24 cellular contexts compared by ENCODE assay signal in the genomic region with DNA sequence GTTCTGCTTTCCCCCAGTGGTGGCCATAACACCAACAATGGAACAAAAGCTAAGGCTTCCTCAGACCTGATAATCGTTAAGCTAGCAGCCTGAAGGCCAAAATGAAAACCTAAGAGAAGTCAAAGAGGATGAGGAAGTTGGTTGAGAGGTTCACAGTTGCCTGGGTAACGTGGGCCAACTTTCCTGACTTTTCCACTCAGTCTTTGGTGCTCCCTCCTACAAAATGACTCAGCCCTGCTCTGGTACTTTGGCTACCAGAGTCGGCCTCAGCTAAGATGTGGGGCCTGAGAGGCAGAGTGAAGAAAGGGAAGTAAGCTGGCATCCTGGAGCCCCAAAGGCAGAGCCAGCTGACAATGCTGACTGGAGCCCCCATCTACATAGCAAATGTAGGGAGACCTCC. TPM values are rescaled to one million over a fixed set of nuclear protein-coding genes. Genes with fewer than 3 reads are reported as not detected.
DNase-seq lines count a peak whose midpoint lies in the region; ATAC-seq, FAIRE-seq and TF ChIP-seq lines count a peak whose summit lies in the region.
"Had no signal": no experiment of that assay in that cellular context is flagged by ENCODE, and none has a peak within 500 bp of the region (broad histone marks: within the 10 kb centered on the region; RNA-seq: fewer than 3 reads in every experiment).

No MANE protein-coding gene starts in this region.

- ATAC-seq in K562, result no peak
- ATAC-seq in stimulated activated memory B cell treated with anti-CD40 and anti-IgM and Interleukin-4, amounts not matched to agents 10 μg/mL and 1 μg/mL and 100 μg/mL, for 72 hours, result peak; percentile 31
- no peak for ATAC-seq in HG02623 (IDR thresholded peaks at IDR 0.05; ENCODE audit: unreplicated experiment)
- ATAC-seq: left ventricle myocardium superior had no signal

- CTCF ChIA-PET in K562 (lab: Yijun Ruan, JAX; ENCODE audit: low intra/inter-chr PET ratio), result no interaction called here

- H3K4me1 ChIP-seq in K562 (replicated peaks in 1 of 2; ENCODE audit: control insufficient read depth in 2 of 2, insufficient read depth in 2 of 2, low read length in 2 of 2), result no peaks in the 10 kb centered on the region; a peak in 1 of 5 replicates
- H3K4me1 ChIP-seq: BE2C, colonic mucosa, SJCRH30 had no signal

- H3K9me1 ChIP-seq in K562 (ENCODE audit: control insufficient read depth, insufficient read depth, low read length), result no peaks in the 10 kb centered on the region

- WGBS in K562 (ENCODE audit: insufficient coverage, low coverage, missing lambda C conversion rate), result 92% methylated on average over 3 of the region's 3 CpGs

- intact Hi-C loops in K562 (cut with micrococcal nuclease), result no loop called here

- TF ChIP-seq POLR2A in K562 (conservative IDR thresholded peaks at IDR 0.05), result no peak
- TF ChIP-seq POLR2A in GM12891 (IDR thresholded peaks at IDR 0.05; ENCODE audit: low read depth, low read length), result no peak

- no peaks in the 10 kb centered on the region for H3K27me3 ChIP-seq in K562 (ENCODE audit: control insufficient read depth in 2 of 2, insufficient read depth in 2 of 2, low read length in 2 of 2)
- H3K27me3 ChIP-seq: BE2C, colonic mucosa, MG63, SJCRH30 had no signal

- no peak for TF ChIP-seq RAD21 in K562 (CRISPR knock-in tag; conservative IDR thresholded peaks at IDR 0.05 in 1 of 2, IDR thresholded peaks at IDR 0.05 in 1 of 2)

- peaks cover 23% of the 10 kb centered on the region for H3K79me2 ChIP-seq in K562 (ENCODE audit: control insufficient read depth, insufficient read depth, low read length)

- H3K36me3 Mint-ChIP-seq in HFFc6 (ENCODE audit: low read depth), result peaks cover 16% of the 10 kb centered on the region
- H3K36me3 Mint-ChIP-seq in stimulated activated memory B cell treated with anti-CD40 and anti-IgM and Interleukin-4, amounts not matched to agents 10 μg/mL and 1 μg/mL and 100 μg/mL, for 72 hours, result peaks cover 43% of the 10 kb centered on the region
- H3K36me3 Mint-ChIP-seq: activated naive CD8-positive, alpha-beta T cell had no signal

- no peak overlapping the region for H3K4me2 ChIP-seq in K562 (ENCODE audit: insufficient read depth, low read length)

- TF ChIP-seq EP300 in K562 (IDR thresholded peaks at IDR 0.05; ENCODE audit: low read length), result no peak

- H3K9me3 Mint-ChIP-seq in HFFc6, result no peaks in the 10 kb centered on the region
- no peaks in the 10 kb centered on the region for H3K9me3 Mint-ChIP-seq in stimulated activated memory B cell treated with anti-CD40 and anti-IgM and Interleukin-4, amounts not matched to agents 10 μg/mL and 1 μg/mL and 100 μg/mL, for 72 hours

- in situ Hi-C loops in K562 (cut with MboI), result no loop called here

- no peak overlapping the region for H3K4me3 Mint-ChIP-seq in HFFc6
- H3K4me3 Mint-ChIP-seq in stimulated activated memory B cell treated with anti-CD40 and anti-IgM and Interleukin-4, amounts not matched to agents 10 μg/mL and 1 μg/mL and 100 μg/mL, for 72 hours, result no peak overlapping the region
- H3K4me3 Mint-ChIP-seq: activated naive CD8-positive, alpha-beta T cell had no signal

- TF ChIP-seq CTCF in HFFc6 (IDR thresholded peaks at IDR 0.05) (no peak), K562 (IDR thresholded peaks at IDR 0.05 in 2 of 3, conservative IDR thresholded peaks at IDR 0.05 in 1 of 3; ENCODE audit: insufficient read depth in 2 of 3, low read depth in 1 of 3, low read length in 3 of 3) (no peak)

- H3K9ac ChIP-seq in K562 (ENCODE audit: insufficient read depth in 1 of 2, low read depth in 2 of 2, low read length in 2 of 2), result no peak overlapping the region

- no peak overlapping the region for H2AFZ ChIP-seq in K562 (ENCODE audit: low read depth, low read length)

- no TSS peak for BruUV-seq in K562 (replicated peaks; lab: Mats Ljungman, UMichigan)

- POLR2A ChIA-PET in K562 (lab: Yijun Ruan, JAX), result interaction anchor here (0.7 to 1.4 kb wide), 4 partner anchors 11 to 114 kb away, joined by 3 to 5 read pairs (median 4); no protein-coding TSS in a partner anchor

- H4K20me1 ChIP-seq in K562 (replicated peaks; ENCODE audit: control insufficient read depth, insufficient read depth, low read length), result peaks cover 14% of the 10 kb centered on the region; the same call in 1 of the 2 replicates

- peaks cover 1% of the 10 kb centered on the region; the same call in 1 of the 2 replicates for H3K27me3 Mint-ChIP-seq in HFFc6 (ENCODE audit: insufficient read depth)
- no peaks in the 10 kb centered on the region for H3K27me3 Mint-ChIP-seq in stimulated activated memory B cell treated with anti-CD40 and anti-IgM and Interleukin-4, amounts not matched to agents 10 μg/mL and 1 μg/mL and 100 μg/mL, for 72 hours
- H3K27me3 Mint-ChIP-seq: activated naive CD8-positive, alpha-beta T cell had no signal

- FAIRE-seq in K562 (lab: Jason Lieb, UNC), result no peak
- no peak for FAIRE-seq in GM12891 (lab: Jason Lieb, UNC)
- FAIRE-seq: H54, small intestine had no signal

- H3K36me3 ChIP-seq in K562 (ENCODE audit: control insufficient read depth, insufficient read depth, low read length), result peaks cover 83% of the 10 kb centered on the region; the same call in 2 of the 3 replicates

- H3K4me1 Mint-ChIP-seq in HFFc6 (ENCODE audit: low read depth), result peaks cover 34% of the 10 kb centered on the region
- H3K4me1 Mint-ChIP-seq in stimulated activated memory B cell treated with anti-CD40 and anti-IgM and Interleukin-4, amounts not matched to agents 10 μg/mL and 1 μg/mL and 100 μg/mL, for 72 hours, result peaks cover 51% of the 10 kb centered on the region

- DNase-seq in HFFc6 (no peak), NOMO-1 (lab: John Stamatoyannopoulos, UW; ENCODE audit: unreplicated experiment in 2 of 2) (peak; percentile 74 to 80), K562 (ENCODE audit: extremely low read depth in 1 of 4, low spot score in 3 of 4) (no peak), cerebellum (ENCODE audit: low spot score) (no peak), GM12891 (ENCODE audit: insufficient read length, low spot score) (no peak)
- DNase-seq: activated CD4-positive, alpha-beta T cell treated with anti-CD3 and anti-CD28 coated beads, Interleukin-2, amount 50 U/mL, for 1 hour; activated T-cell treated with anti-CD3 and anti-CD28 coated beads, Interleukin-2, amount 50 U/mL, for 1 hour; BE2C; colonic mucosa; left ventricle myocardium superior; MG63; NCI-H1930; SJCRH30; small intestine; stimulated activated CD4-positive, alpha-beta T cell treated with anti-CD3 and anti-CD28 coated beads, Interleukin-4, amount 100 ng/mL, for 24 hours; stimulated activated CD8-positive, alpha-beta memory T cell treated with anti-CD3 and anti-CD28 coated beads, Interleukin-4, amount 100 ng/mL, for 48 hours; T-helper 9 cell had no signal

- H3K27ac Mint-ChIP-seq in HFFc6, result peak overlapping the region; percentile 71
- peak overlapping the region; percentile 6 for H3K27ac Mint-ChIP-seq in stimulated activated memory B cell treated with anti-CD40 and anti-IgM and Interleukin-4, amounts not matched to agents 10 μg/mL and 1 μg/mL and 100 μg/mL, for 72 hours

- no peak overlapping the region for H3K27ac ChIP-seq in K562 (ENCODE audit: extremely low read depth, low read depth, low read length)
- H3K27ac ChIP-seq: colonic mucosa, SJCRH30 had no signal

- H3K9me3 ChIP-seq in K562 (replicated peaks; ENCODE audit: control insufficient read depth, insufficient read depth, low read depth, low read length), result no peaks in the 10 kb centered on the region
- H3K9me3 ChIP-seq: BE2C, colonic mucosa, MG63, SJCRH30 had no signal

- no peak overlapping the region for H3K4me3 ChIP-seq in K562
- H3K4me3 ChIP-seq: colonic mucosa, MG63, SJCRH30 had no signal

RNA-seq across cellular contexts. Expression of gene FKBP11, which starts 14.9 kb away (rescaled TPM):
- 100 to 1,000 TPM in 2 of 6 experiments, 10 to 100 TPM in 4; 59.2 to 117 (median 70.8) TPM for total RNA-seq in HFFc6 (2021; fragmentation: NEBNext Ultra II Directional; extraction: Animal tissue kit (Norgen Biotek cat#: 25700))
- total RNA-seq in K562 (2011; cell fraction: chromatin; rRNA removed; ENCODE audit: low replicate concordance), result 49.5 and 66.4 TPM in 2 replicates
- 31.7 and 34.0 TPM in 2 replicates for total RNA-seq in K562 (2011; cell fraction: nucleolus; rRNA removed)
- total RNA-seq in K562 (2011; cell fraction: nucleoplasm; rRNA removed), result 46.3 and 64.2 TPM in 2 replicates
- total RNA-seq in K562 (2014; rRNA removed) (2.3 TPM in 2 replicates), K562 (2014; rRNA removed; fragmentation: Illumina TruSeq; extraction: Trizol) (5.4 and 6.6 TPM in 2 replicates), K562 (2015; rRNA removed; fragmentation: Illumina TruSeq; extraction: Trizol) (5.8 TPM in 2 replicates), K562 (2021) (6.8 and 7.4 TPM in 2 replicates), cerebellum (12.7 TPM)
- polyA plus RNA-seq in K562 (2011; rRNA removed) (7.8 and 9.1 TPM in 2 replicates), K562 (2014; fragmentation: Illumina TruSeq; extraction: Trizol) (5.3 and 5.6 TPM in 2 replicates), K562 (2014; fragmentation: Nextera tagmentation; extraction: Ambion mirVana) (1 to 10 TPM; 1.6 to 3.3 TPM), K562 (2014; rRNA removed) (7.4 and 8.2 TPM in 2 replicates)
- polyA plus RNA-seq in K562 (2011; cell fraction: cytosol; rRNA removed), result 4.4 and 4.5 TPM in 2 replicates
- 24.8 and 36.7 TPM in 2 replicates for polyA plus RNA-seq in K562 (2011; cell fraction: nucleus; rRNA removed)
- 5.0 and 5.9 TPM in 2 replicates for polyA plus RNA-seq in K562 (2012)
- 7.7 and 7.9 TPM in 2 replicates for polyA minus RNA-seq in K562 (2011; rRNA and poly(A)+ RNA removed)
- polyA minus RNA-seq in K562 (2011; cell fraction: cytosol; rRNA and poly(A)+ RNA removed), result 4.7 and 5.7 TPM in 2 replicates
- polyA minus RNA-seq in K562 (2011; cell fraction: nucleus; rRNA and poly(A)+ RNA removed), result 8.1 and 10.2 TPM in 2 replicates
- polyA plus RNA-seq in GM12891 (2012; ENCODE audit: low read depth, missing spikeins), result 43.4 TPM

RNA-seq across cellular contexts. Expression of gene ARF3, which starts 17.1 kb away (rescaled TPM):
- 100 to 1,000 TPM; 186 to 213 (median 203) TPM for total RNA-seq in HFFc6 (2021; fragmentation: NEBNext Ultra II Directional; extraction: Animal tissue kit (Norgen Biotek cat#: 25700))
- total RNA-seq in K562 (2011; cell fraction: chromatin; rRNA removed; ENCODE audit: low replicate concordance), result 131 and 142 TPM in 2 replicates
- 50.7 and 57.0 TPM in 2 replicates for total RNA-seq in K562 (2011; cell fraction: nucleolus; rRNA removed)
- total RNA-seq in K562 (2011; cell fraction: nucleoplasm; rRNA removed), result 82.6 and 115 TPM in 2 replicates
- total RNA-seq in K562 (2014; rRNA removed) (45.8 and 62.4 TPM in 2 replicates), K562 (2014; rRNA removed; fragmentation: Illumina TruSeq; extraction: Trizol) (53.7 and 56.2 TPM in 2 replicates), K562 (2015; rRNA removed; fragmentation: Illumina TruSeq; extraction: Trizol) (64.4 and 64.9 TPM in 2 replicates), K562 (2021) (130 and 132 TPM in 2 replicates), cerebellum (49.6 TPM)
- polyA plus RNA-seq in K562 (2011; rRNA removed) (126 and 170 TPM in 2 replicates), K562 (2014; fragmentation: Illumina TruSeq; extraction: Trizol) (85.5 and 90.9 TPM in 2 replicates), K562 (2014; fragmentation: Nextera tagmentation; extraction: Ambion mirVana) (1 to 10 TPM; 5.9 to 7.4 TPM), K562 (2014; rRNA removed) (68.6 and 76.7 TPM in 2 replicates)
- 111 and 156 TPM in 2 replicates for polyA plus RNA-seq in K562 (2011; cell fraction: cytosol; rRNA removed)
- 78.0 and 79.8 TPM in 2 replicates for polyA plus RNA-seq in K562 (2011; cell fraction: nucleus; rRNA removed)
- polyA plus RNA-seq in K562 (2012), result 85.5 and 106 TPM in 2 replicates
- polyA minus RNA-seq in K562 (2011; rRNA and poly(A)+ RNA removed), result 136 and 155 TPM in 2 replicates
- 46.3 and 59.6 TPM in 2 replicates for polyA minus RNA-seq in K562 (2011; cell fraction: cytosol; rRNA and poly(A)+ RNA removed)
- polyA minus RNA-seq in K562 (2011; cell fraction: nucleus; rRNA and poly(A)+ RNA removed), result 21.4 and 33.9 TPM in 2 replicates
- 121 TPM for polyA plus RNA-seq in GM12891 (2012; ENCODE audit: low read depth, missing spikeins)

RNA-seq across cellular contexts. Expression of gene WNT10B, which starts 31.4 kb away (rescaled TPM):
- total RNA-seq in HFFc6 (2021; fragmentation: NEBNext Ultra II Directional; extraction: Animal tissue kit (Norgen Biotek cat#: 25700)), result 1 to 10 TPM in 4 of 6 experiments, under 1 TPM in 2; 0.87 to 1.7 (median 1.3) TPM
- 2.0 and 6.4 TPM in 2 replicates for total RNA-seq in K562 (2011; cell fraction: chromatin; rRNA removed; ENCODE audit: low replicate concordance)
- 4.9 and 7.2 TPM in 2 replicates for total RNA-seq in K562 (2011; cell fraction: nucleolus; rRNA removed)
- 5.2 and 7.3 TPM in 2 replicates for total RNA-seq in K562 (2011; cell fraction: nucleoplasm; rRNA removed)
- total RNA-seq in K562 (2014; rRNA removed) (2.1 and 2.4 TPM in 2 replicates), K562 (2014; rRNA removed; fragmentation: Illumina TruSeq; extraction: Trizol) (1.2 and 1.3 TPM in 2 replicates), K562 (2015; rRNA removed; fragmentation: Illumina TruSeq; extraction: Trizol) (0.53 and 0.69 TPM in 2 replicates), K562 (2021) (2.4 and 2.6 TPM in 2 replicates), cerebellum (5.7 TPM)
- polyA plus RNA-seq in K562 (2011; rRNA removed) (1.8 and 2.2 TPM in 2 replicates), K562 (2014; fragmentation: Illumina TruSeq; extraction: Trizol) (1.8 and 1.9 TPM in 2 replicates), K562 (2014; fragmentation: Nextera tagmentation; extraction: Ambion mirVana) (under 1 TPM; 0.25 to 0.31 TPM), K562 (2014; rRNA removed) (0.91 and 2.3 TPM in 2 replicates)
- polyA plus RNA-seq in K562 (2011; cell fraction: cytosol; rRNA removed), result 1.6 and 4.7 TPM in 2 replicates
- 2.0 and 3.0 TPM in 2 replicates for polyA plus RNA-seq in K562 (2011; cell fraction: nucleus; rRNA removed)
- polyA plus RNA-seq in K562 (2012), result 0.69 and 1.0 TPM in 2 replicates
- 1.0 and 1.4 TPM in 2 replicates for polyA minus RNA-seq in K562 (2011; rRNA and poly(A)+ RNA removed)
- 1.2 and 2.3 TPM in 2 replicates for polyA minus RNA-seq in K562 (2011; cell fraction: cytosol; rRNA and poly(A)+ RNA removed)
- 2.0 and 2.6 TPM in 2 replicates for polyA minus RNA-seq in K562 (2011; cell fraction: nucleus; rRNA and poly(A)+ RNA removed)
- 0.30 TPM for polyA plus RNA-seq in GM12891 (2012; ENCODE audit: low read depth, missing spikeins)

RNA-seq across cellular contexts. Expression of gene WNT1, which starts 37.9 kb away (rescaled TPM):
- total RNA-seq in HFFc6 (2021; fragmentation: NEBNext Ultra II Directional; extraction: Animal tissue kit (Norgen Biotek cat#: 25700)), result not detected
- total RNA-seq in K562 (2011; cell fraction: chromatin; rRNA removed; ENCODE audit: low replicate concordance), result not detected in 2 replicates
- total RNA-seq in K562 (2011; cell fraction: nucleolus; rRNA removed), result not detected in 2 replicates
- not detected in 2 replicates for total RNA-seq in K562 (2011; cell fraction: nucleoplasm; rRNA removed)
- total RNA-seq in K562 (2014; rRNA removed) (not detected in 2 replicates), K562 (2014; rRNA removed; fragmentation: Illumina TruSeq; extraction: Trizol) (not detected in 2 replicates), K562 (2015; rRNA removed; fragmentation: Illumina TruSeq; extraction: Trizol) (not detected in 2 replicates), K562 (2021) (not detected in 2 replicates), cerebellum (not detected)
- polyA plus RNA-seq in K562 (2011; rRNA removed) (not detected in 2 replicates), K562 (2014; fragmentation: Illumina TruSeq; extraction: Trizol) (not detected in 2 replicates), K562 (2014; fragmentation: Nextera tagmentation; extraction: Ambion mirVana) (not detected), K562 (2014; rRNA removed) (0.38 TPM in 1 of 2 replicates, not detected in the other)
- not detected in 2 replicates for polyA plus RNA-seq in K562 (2011; cell fraction: cytosol; rRNA removed)
- polyA plus RNA-seq in K562 (2011; cell fraction: nucleus; rRNA removed), result not detected in 2 replicates
- not detected in 2 replicates for polyA plus RNA-seq in K562 (2012)
- not detected in 2 replicates for polyA minus RNA-seq in K562 (2011; rRNA and poly(A)+ RNA removed)
- polyA minus RNA-seq in K562 (2011; cell fraction: cytosol; rRNA and poly(A)+ RNA removed), result not detected in 2 replicates
- not detected in 2 replicates for polyA minus RNA-seq in K562 (2011; cell fraction: nucleus; rRNA and poly(A)+ RNA removed)
- polyA plus RNA-seq in GM12891 (2012; ENCODE audit: low read depth, missing spikeins), result not detected
- total RNA-seq: colonic mucosa, left ventricle myocardium superior, myocyte, NCI-H460, posterior vena cava, SJCRH30 had no signal
- polyA plus RNA-seq: small intestine had no signal

RNA-seq across cellular contexts. Expression of gene DDN, which starts 59.0 kb away (rescaled TPM):
- total RNA-seq in HFFc6 (2021; fragmentation: NEBNext Ultra II Directional; extraction: Animal tissue kit (Norgen Biotek cat#: 25700)), result under 1 TPM; 0.17 to 0.40 (median 0.23) TPM
- total RNA-seq in K562 (2011; cell fraction: chromatin; rRNA removed; ENCODE audit: low replicate concordance), result 1.2 and 2.3 TPM in 2 replicates
- total RNA-seq in K562 (2011; cell fraction: nucleolus; rRNA removed), result 1.7 TPM in 2 replicates
- total RNA-seq in K562 (2011; cell fraction: nucleoplasm; rRNA removed), result 0.92 and 1.0 TPM in 2 replicates
- total RNA-seq in K562 (2014; rRNA removed) (2.5 and 3.6 TPM in 2 replicates), K562 (2014; rRNA removed; fragmentation: Illumina TruSeq; extraction: Trizol) (0.99 and 1.4 TPM in 2 replicates), K562 (2015; rRNA removed; fragmentation: Illumina TruSeq; extraction: Trizol) (2.3 and 2.5 TPM in 2 replicates), K562 (2021) (3.4 and 3.6 TPM in 2 replicates), cerebellum (0.64 TPM)
- polyA plus RNA-seq in K562 (2011; rRNA removed) (0.31 and 0.42 TPM in 2 replicates), K562 (2014; fragmentation: Illumina TruSeq; extraction: Trizol) (1.6 and 1.9 TPM in 2 replicates), K562 (2014; fragmentation: Nextera tagmentation; extraction: Ambion mirVana) (under 1 TPM; 0.03 to 0.13 TPM), K562 (2014; rRNA removed) (2.2 and 2.4 TPM in 2 replicates)
- 0.31 and 0.69 TPM in 2 replicates for polyA plus RNA-seq in K562 (2011; cell fraction: cytosol; rRNA removed)
- polyA plus RNA-seq in K562 (2011; cell fraction: nucleus; rRNA removed), result 0.53 and 1.2 TPM in 2 replicates
- 0.55 and 1.8 TPM in 2 replicates for polyA plus RNA-seq in K562 (2012)
- 0.24 and 0.70 TPM in 2 replicates for polyA minus RNA-seq in K562 (2011; rRNA and poly(A)+ RNA removed)
- polyA minus RNA-seq in K562 (2011; cell fraction: cytosol; rRNA and poly(A)+ RNA removed), result 0.64 and 0.76 TPM in 2 replicates
- polyA minus RNA-seq in K562 (2011; cell fraction: nucleus; rRNA and poly(A)+ RNA removed), result 0.56 and 0.81 TPM in 2 replicates
- 2.0 TPM for polyA plus RNA-seq in GM12891 (2012; ENCODE audit: low read depth, missing spikeins)
- total RNA-seq: posterior vena cava had no signal

Comparison
In these comparisons a context has a peak if more than half of its experiments do, and no peak if none do; other contexts are left out.
1. DNase-seq: peak in NOMO-1 (2 of 2); none in HFFc6 (single experiment), K562 (0 of 4), cerebellum (single experiment) and GM12891 (single experiment).